8 cellular contexts compared by ENCODE assay signal in the genomic region with DNA sequence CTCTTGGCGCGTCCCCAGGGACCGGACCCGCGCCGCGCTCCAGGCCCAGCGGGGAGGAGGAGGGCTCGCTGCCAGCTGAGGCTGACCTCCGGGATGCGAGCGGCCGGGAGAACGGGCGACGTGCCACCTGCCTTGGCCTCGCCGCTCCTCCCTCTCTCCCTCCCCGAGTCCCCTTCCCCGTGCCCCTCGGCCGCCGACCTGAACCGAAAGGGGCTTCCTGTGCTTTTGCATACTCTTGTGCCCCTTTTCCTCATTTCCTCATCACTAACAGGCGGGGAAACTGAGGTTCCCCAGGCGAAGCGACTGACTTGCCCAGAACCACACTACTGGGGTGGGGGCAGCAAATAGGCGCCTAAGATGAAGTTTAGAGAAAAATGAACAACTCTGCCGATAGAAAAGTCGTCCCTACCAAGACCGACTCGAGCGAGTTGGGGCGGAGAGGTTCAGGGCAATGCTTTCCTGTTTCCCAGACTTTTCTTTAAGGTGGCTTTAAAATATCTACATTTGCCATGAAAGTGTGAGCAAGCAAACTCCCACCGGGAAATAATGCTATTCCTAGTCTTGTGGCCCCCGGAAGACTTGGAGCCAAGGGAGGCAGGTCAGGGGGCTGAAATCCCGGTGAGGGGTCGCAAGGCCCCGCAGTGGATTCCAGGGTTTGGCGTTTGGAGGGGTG. TPM values are rescaled to one million over a fixed set of nuclear protein-coding genes. Genes with fewer than 3 reads are reported as not detected.
DNase-seq lines count a peak whose midpoint lies in the region; ATAC-seq and TF ChIP-seq lines count a peak whose summit lies in the region.

No MANE protein-coding gene starts in this region.

- H3K9me3 ChIP-seq in BE2C, result no peaks in the 10 kb centered on the region
- H3K9me3 ChIP-seq in HAP-1, result no peaks in the 10 kb centered on the region
- H3K9me3 ChIP-seq in esophagus (ENCODE audit: control insufficient read depth in 2 of 2, insufficient read depth in 1 of 2, low read depth in 1 of 2, low read length in 1 of 2), result no peaks in the 10 kb centered on the region
- peaks cover 0 to 3% of the 10 kb centered on the region in 2 donors for H3K9me3 ChIP-seq in neuronal stem cell (replicated peaks in 1 of 2; ENCODE audit: control insufficient read depth in 2 of 2, insufficient read depth in 1 of 2, low read depth in 1 of 2, low read length in 2 of 2)

- H3K9ac ChIP-seq in neuronal stem cell (ENCODE audit: low read depth, low read length, poor library complexity), result peak overlapping the region; percentile 93

- peak overlapping the region; percentile 94 for H3K18ac ChIP-seq in neuronal stem cell (ENCODE audit: low read length)

- in situ Hi-C loops in HAP-1 (cut with MboI; ENCODE audit: low sequenced_read_pairs), result no loop called here

- no peak overlapping the region for H2BK120ac ChIP-seq in neuronal stem cell (ENCODE audit: low read depth, low read length)

- peak overlapping the region; percentile 51 for H2BK12ac ChIP-seq in neuronal stem cell (ENCODE audit: low read length)

- no peak overlapping the region for H2AK5ac ChIP-seq in neuronal stem cell (ENCODE audit: low read depth, low read length)

- ATAC-seq in GM18907 (IDR thresholded peaks at IDR 0.05; ENCODE audit: unreplicated experiment), result no peak

- peak overlapping the region; percentile 25 for H3K23ac ChIP-seq in neuronal stem cell (ENCODE audit: low read depth, low read length, poor library complexity)

- no peaks in the 10 kb centered on the region for H3K9me3 Mint-ChIP-seq in T-helper 2 cell treated with Interferon-gamma antibody and Interleukin-4, amounts not matched to agents 5 μg/mL and 100 μg/mL, for 36 hours

- H3K79me1 ChIP-seq in neuronal stem cell (ENCODE audit: low read depth, low read length), result no peaks in the 10 kb centered on the region

- H3K4me3 ChIP-seq in BE2C (ENCODE audit: low read depth, low read length), result peak overlapping the region; percentile 72
- H3K4me3 ChIP-seq in HAP-1, result peak overlapping the region; percentile 95
- peak overlapping the region; percentile 57 to 79 for H3K4me3 ChIP-seq in esophagus (ENCODE audit: low read depth in 1 of 2, low read length in 2 of 2)
- H3K4me3 ChIP-seq in neuronal stem cell (ENCODE audit: low read length in 2 of 2), result peak overlapping the region; percentile 79 to 91

- WGBS in esophagus, 2 donors, result 0 to 1% methylated on average over 32 to 40 of the region's 40 CpGs
- WGBS in neuronal stem cell (ENCODE audit: extremely low coverage in 2 of 2, insufficient read length in 2 of 2, insufficient replicate concordance in 1 of 2), 2 donors, result no CpG with 5 or more reads among the region's 40 CpGs

- peak overlapping the region; percentile 98 for H3K4me2 ChIP-seq in neuronal stem cell (ENCODE audit: insufficient read depth, low read length, poor library complexity, severe bottlenecking)

- H3K27me3 ChIP-seq in BE2C (no peaks in the 10 kb centered on the region), HAP-1 (ENCODE audit: low read depth) (no peaks in the 10 kb centered on the region), esophagus (ENCODE audit: control insufficient read depth in 1 of 2, insufficient read depth in 2 of 2, low read length in 2 of 2) (no peaks in the 10 kb centered on the region), neuronal stem cell (ENCODE audit: control insufficient read depth in 3 of 3, insufficient read depth in 3 of 3, low read depth in 1 of 3, low read length in 3 of 3) (peaks cover 0 to 4% (median 0%) of the 10 kb centered on the region in 3 experiments)

- H3K4me3 Mint-ChIP-seq in T-helper 2 cell treated with Interferon-gamma antibody and Interleukin-4, amounts not matched to agents 5 μg/mL and 100 μg/mL, for 36 hours, result peak overlapping the region; percentile 89

- H3K4me1 ChIP-seq in BE2C, result 0 out of 2 replicates have a peak, but pooled peaks cover 2% of the 10 kb centered on the region
- H3K4me1 ChIP-seq in HAP-1, result peaks cover 22% of the 10 kb centered on the region
- peaks cover 2 to 9% of the 10 kb centered on the region in 2 donors for H3K4me1 ChIP-seq in esophagus (ENCODE audit: control insufficient read depth in 2 of 2, insufficient read depth in 2 of 2, low read length in 1 of 2)
- H3K4me1 ChIP-seq in neuronal stem cell (ENCODE audit: control insufficient read depth in 2 of 2, insufficient read depth in 1 of 2, low read depth in 1 of 2, low read length in 2 of 2), result peaks cover 9 to 19% of the 10 kb centered on the region in 2 donors

- H2BK5ac ChIP-seq in neuronal stem cell (ENCODE audit: low read length), result peak overlapping the region; percentile 8

- peaks cover 11% of the 10 kb centered on the region for H3K36me3 Mint-ChIP-seq in T-helper 2 cell treated with Interferon-gamma antibody and Interleukin-4, amounts not matched to agents 5 μg/mL and 100 μg/mL, for 36 hours (ENCODE audit: low read depth)

- H3K27ac ChIP-seq in esophagus (ENCODE audit: low read depth in 2 of 2, low read length in 1 of 2) (peak overlapping the region; percentile 99), neuronal stem cell (replicated peaks; ENCODE audit: low read length) (peak overlapping the region; percentile 13)

- peak overlapping the region; percentile 98 for H2AFZ ChIP-seq in neuronal stem cell (ENCODE audit: low read length)

- H3K4me1 Mint-ChIP-seq in T-helper 2 cell treated with Interferon-gamma antibody and Interleukin-4, amounts not matched to agents 5 μg/mL and 100 μg/mL, for 36 hours (ENCODE audit: low read depth), result peaks cover 38% of the 10 kb centered on the region

- no peak overlapping the region for H4K91ac ChIP-seq in neuronal stem cell (ENCODE audit: low read depth, low read length, poor library complexity)

- H2BK15ac ChIP-seq in neuronal stem cell (ENCODE audit: low read length), result no peak overlapping the region

- H4K8ac ChIP-seq in neuronal stem cell (ENCODE audit: low read depth, low read length), result no peak overlapping the region

- H3K27ac Mint-ChIP-seq in T-helper 2 cell treated with Interferon-gamma antibody and Interleukin-4, amounts not matched to agents 5 μg/mL and 100 μg/mL, for 36 hours, result peak overlapping the region; percentile 99

- H3K36me3 ChIP-seq in BE2C, result peaks cover 23% of the 10 kb centered on the region
- H3K36me3 ChIP-seq in HAP-1 (replicated peaks), result peaks cover 25% of the 10 kb centered on the region
- peaks cover 6 to 17% of the 10 kb centered on the region in 2 donors for H3K36me3 ChIP-seq in esophagus (ENCODE audit: control insufficient read depth in 2 of 2, insufficient read depth in 2 of 2, low read length in 1 of 2)
- H3K36me3 ChIP-seq in neuronal stem cell (replicated peaks in 1 of 2; ENCODE audit: control insufficient read depth in 2 of 2, insufficient read depth in 2 of 2, low read length in 2 of 2), result peaks cover 16 to 29% of the 10 kb centered on the region in 2 donors

- H3K14ac ChIP-seq in neuronal stem cell (ENCODE audit: low read length), result no peak overlapping the region

- no peak for TF ChIP-seq CTCF in BE2C (IDR thresholded peaks at IDR 0.05; ENCODE audit: low read depth, low read length)

- no peaks in the 10 kb centered on the region for H3K27me3 Mint-ChIP-seq in T-helper 2 cell treated with Interferon-gamma antibody and Interleukin-4, amounts not matched to agents 5 μg/mL and 100 μg/mL, for 36 hours (ENCODE audit: low read depth)

- no peak overlapping the region for H3K4ac ChIP-seq in neuronal stem cell (ENCODE audit: low read length)

- DNase-seq in BE2C, result peak; percentile 51
- peak in 1 of 2 experiments; percentile 41 for DNase-seq in HAP-1 (ENCODE audit: low spot score in 2 of 2)
- DNase-seq in T-helper 2 cell treated with Interferon-gamma antibody and Interleukin-4, amounts not matched to agents 5 μg/mL and 100 μg/mL, for 36 hours (ENCODE audit: low spot score), result no peak
- no peak for DNase-seq in neuronal stem cell (ENCODE audit: low spot score)
- DNase-seq in LoVo (ENCODE audit: low spot score), result no peak
- no peak for DNase-seq in stimulated activated CD4-positive, alpha-beta T cell treated with anti-CD3 and anti-CD28 coated beads, Interleukin-1b, Interleukin-23, amount 100 ng/mL, for 48 hours

RNA-seq across cellular contexts. Expression of a gene that starts 0.6 kb away (rescaled TPM):
- 19.5 TPM for polyA plus RNA-seq in BE2C (2012; ENCODE audit: insufficient read depth, insufficient read length, low read depth)
- 100 to 1,000 TPM in 1 of 2 donors, 10 to 100 TPM in 1; 90.4 to 129 TPM for polyA plus RNA-seq in esophagus
- 10.2 TPM for polyA plus RNA-seq in neuronal stem cell (2013, experiment 1 of 2)
- 10.0 TPM for polyA plus RNA-seq in neuronal stem cell (2013, experiment 2 of 2)
